Comparison of ENCODE assay signal across 8 cellular contexts in the genomic region with DNA sequence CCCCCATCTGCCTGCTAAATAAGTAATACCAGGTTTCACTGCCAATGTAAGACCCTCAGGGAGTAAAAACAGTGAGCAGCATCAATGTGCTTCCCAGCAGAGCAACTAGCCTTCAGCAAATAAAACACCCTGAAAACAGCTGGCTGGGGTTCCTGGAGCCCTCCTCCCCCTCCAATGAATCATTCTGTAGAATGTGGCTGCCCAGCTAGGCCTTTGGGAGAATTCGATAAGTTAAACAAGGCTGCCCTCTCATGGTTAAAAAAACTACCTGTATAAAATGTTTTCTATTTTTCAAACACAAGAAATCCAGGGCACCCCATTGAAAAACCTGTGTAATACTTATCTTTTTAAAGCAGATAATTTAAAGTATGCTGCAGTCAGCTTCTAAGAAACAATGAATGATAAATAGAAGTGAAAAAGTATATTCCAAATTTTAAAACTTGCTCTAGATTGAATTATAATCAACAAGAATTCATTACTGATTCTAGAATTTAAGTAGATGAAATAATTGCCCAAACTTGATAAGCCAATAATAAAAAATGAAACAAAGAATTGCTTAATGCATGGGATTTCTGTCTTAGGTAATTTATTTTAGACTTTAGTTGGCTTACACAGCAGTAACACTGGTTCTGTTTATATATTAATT. TPM values are rescaled to one million over a fixed set of nuclear protein-coding genes. Genes with fewer than 3 reads are reported as not detected.
DNase-seq lines count a peak whose midpoint lies in the region; ATAC-seq and TF ChIP-seq lines count a peak whose summit lies in the region.

No MANE protein-coding gene starts in this region.

- no peaks in the 10 kb centered on the region for H3K36me3 Mint-ChIP-seq in chondrocyte (ENCODE audit: low read depth)

- H3K4me2 ChIP-seq in mesenchymal stem cell (ENCODE audit: low read length, poor library complexity, severe bottlenecking), result no peak overlapping the region

- no peak overlapping the region for H3K4me3 Mint-ChIP-seq in chondrocyte (ENCODE audit: unreplicated experiment)

- H3K27me3 Mint-ChIP-seq in chondrocyte (ENCODE audit: low read depth), result peaks cover 13% of the 10 kb centered on the region

- H3K4me1 ChIP-seq in mesenchymal stem cell (ENCODE audit: control insufficient read depth, insufficient read depth, low read depth, low read length), result no peaks in the 10 kb centered on the region

- no peak overlapping the region for H2AFZ ChIP-seq in mesenchymal stem cell (ENCODE audit: low read depth, low read length)

- TF ChIP-seq CTCF in HL-60 (IDR thresholded peaks at IDR 0.05; ENCODE audit: insufficient read depth, low read length) (no peak), chondrocyte (IDR thresholded peaks at IDR 0.05) (peak; percentile 86)

- H3K23ac ChIP-seq in mesenchymal stem cell (ENCODE audit: low read length in 2 of 2), result no peak overlapping the region

- H3K4me3 ChIP-seq in HL-60 (replicated peaks; ENCODE audit: insufficient read depth, low read length) (no peak overlapping the region), mesenchymal stem cell (ENCODE audit: insufficient read depth in 1 of 2, low read depth in 1 of 2, low read length in 2 of 2) (no peak overlapping the region)

- no peaks in the 10 kb centered on the region for H3K27me3 ChIP-seq in HL-60 (ENCODE audit: insufficient read depth, poor library complexity, severe bottlenecking)
- H3K27me3 ChIP-seq in mesenchymal stem cell (ENCODE audit: control insufficient read depth in 1 of 2, insufficient read depth in 1 of 2, low read length in 2 of 2), result peaks cover 0 to 8% of the 10 kb centered on the region in 2 experiments

- peak; percentile 18 for DNase-seq in DMS53 treated with DMSO at 0.1 percent for 48 hours (lab: John Stamatoyannopoulos, UW; ENCODE audit: unreplicated experiment)
- peak; percentile 5 to 11 for DNase-seq in HL-60 (ENCODE audit: low read depth in 1 of 2, low spot score in 1 of 2)
- DNase-seq in NCI-H774 (lab: John Stamatoyannopoulos, UW), result peak; percentile 64
- DNase-seq in chondrocyte (ENCODE audit: low spot score), result no peak
- peak; percentile 72 for DNase-seq in mesenchymal stem cell
- no peak for DNase-seq in putamen (ENCODE audit: low spot score)
- no peak for DNase-seq in effector CD8-positive, alpha-beta T cell (lab: John Stamatoyannopoulos, UW)

- H2BK120ac ChIP-seq in mesenchymal stem cell (ENCODE audit: low read depth, low read length), result no peak overlapping the region

- no peak overlapping the region for H3K18ac ChIP-seq in mesenchymal stem cell (ENCODE audit: low read depth in 1 of 2, low read length in 2 of 2)

- peaks cover 3% of the 10 kb centered on the region for H3K4me1 Mint-ChIP-seq in chondrocyte (ENCODE audit: low read depth)

- no peaks in the 10 kb centered on the region for H3K9me3 Mint-ChIP-seq in chondrocyte (ENCODE audit: low read depth)

- whole genome bisulfite sequencing in mesenchymal stem cell, result no CpG with 5 or more reads among the region's 1 CpG

- no peak overlapping the region for H2BK12ac ChIP-seq in mesenchymal stem cell (ENCODE audit: low read length in 2 of 2)

- ATAC-seq in GM21717 (IDR thresholded peaks at IDR 0.05; ENCODE audit: unreplicated experiment), result no peak

- no peaks in the 10 kb centered on the region for H3K79me1 ChIP-seq in mesenchymal stem cell (replicated peaks; ENCODE audit: low read length, poor library complexity, severe bottlenecking)

- H4K8ac ChIP-seq in mesenchymal stem cell (ENCODE audit: low read length), result no peak overlapping the region

- no peak overlapping the region for H3K14ac ChIP-seq in mesenchymal stem cell (ENCODE audit: low read length in 2 of 2)

- H4K91ac ChIP-seq in mesenchymal stem cell (ENCODE audit: low read length), result no peak overlapping the region

- H3K27ac ChIP-seq in HL-60 (replicated peaks) (no peak overlapping the region), mesenchymal stem cell (ENCODE audit: low read length, poor library complexity, severe bottlenecking) (no peak overlapping the region)

- no peak overlapping the region for H3K9ac ChIP-seq in mesenchymal stem cell (ENCODE audit: low read length)

- no peak overlapping the region for H2AK5ac ChIP-seq in mesenchymal stem cell (ENCODE audit: low read length, severe bottlenecking)

- no peak overlapping the region for H3K4ac ChIP-seq in mesenchymal stem cell (ENCODE audit: low read depth in 1 of 2, low read length in 2 of 2)

- no peak overlapping the region for H2BK5ac ChIP-seq in mesenchymal stem cell (ENCODE audit: low read depth, low read length, poor library complexity, severe bottlenecking)

- no peaks in the 10 kb centered on the region for H3K36me3 ChIP-seq in mesenchymal stem cell (ENCODE audit: control insufficient read depth in 1 of 2, insufficient read depth in 2 of 2, low read depth in 1 of 2, low read length in 2 of 2)

- no peaks in the 10 kb centered on the region for H3K9me3 ChIP-seq in mesenchymal stem cell (ENCODE audit: control insufficient read depth, low read length)

- H2BK15ac ChIP-seq in mesenchymal stem cell (ENCODE audit: low read depth, poor library complexity, severe bottlenecking), result no peak overlapping the region

- no peak overlapping the region for H3K27ac Mint-ChIP-seq in chondrocyte (ENCODE audit: unreplicated experiment)

RNA-seq across cellular contexts. Expression of a gene that starts 9.4 kb away (rescaled TPM):
- total RNA-seq in chondrocyte, result 18.7 to 28.4 TPM (median 26.4 TPM) in 3 replicates
- polyA plus RNA-seq in mesenchymal stem cell (2013, experiment 1 of 2), result 20.6 TPM
- 19.9 TPM for polyA plus RNA-seq in mesenchymal stem cell (2013, experiment 2 of 2)

Comparison
In these comparisons a context has a peak if more than half of its experiments do, and no peak if none do; other contexts are left out.
1. DNase-seq: peak in DMS53 treated with DMSO at 0.1 percent for 48 hours (single experiment), HL-60 (2 of 2), NCI-H774 (single experiment) and mesenchymal stem cell (single experiment); none in chondrocyte (single experiment), putamen (single experiment) and effector CD8-positive, alpha-beta T cell (single experiment).